ENCODE assay signal across 8 cellular contexts in genomic region chr19:35868172-35868822, GRCh38. TPM values are rescaled to one million over a fixed set of nuclear protein-coding genes. Genes with fewer than 3 reads are reported as not detected.
DNase-seq lines count a peak whose midpoint lies in the region; ATAC-seq, FAIRE-seq and TF ChIP-seq lines count a peak whose summit lies in the region.

APLP1 (plus strand) TSS chr19:35868574; CDS start chr19:35868637, 63 bp downstream.

- no peak for TF ChIP-seq CTCF in kidney (IDR thresholded peaks at IDR 0.05; ENCODE audit: borderline replicate concordance, extremely low read depth, insufficient read depth)

- H3K9me3 ChIP-seq in kidney (ENCODE audit: control insufficient read depth in 1 of 2, low read length in 2 of 2): no peaks in the 10 kb centered on the region

- H3K27ac ChIP-seq in kidney (ENCODE audit: low read depth in 2 of 2, low read length in 2 of 2): no peak within 1 kb of the TSS

- H3K36me3 Mint-ChIP-seq in central memory CD8-positive, alpha-beta T cell (ENCODE audit: insufficient read depth): no peaks in the 10 kb centered on the region

- H3K9ac ChIP-seq in kidney (ENCODE audit: low read length in 2 of 2): no peak within 1 kb of the TSS

- TF ChIP-seq POLR2A in GM12891 (IDR thresholded peaks at IDR 0.05; ENCODE audit: low read depth, low read length): no peak

- no peak within 1 kb of the TSS for H3K27ac Mint-ChIP-seq in central memory CD8-positive, alpha-beta T cell (ENCODE audit: low read depth)

- peaks cover 0 to 6% of the 10 kb centered on the region in 2 donors for H3K4me1 ChIP-seq in kidney (ENCODE audit: control insufficient read depth in 1 of 2, insufficient read depth in 1 of 2, low read depth in 1 of 2, low read length in 2 of 2)

- peaks cover 16% of the 10 kb centered on the region for H3K4me1 Mint-ChIP-seq in central memory CD8-positive, alpha-beta T cell

- no peaks in the 10 kb centered on the region for H3K36me3 ChIP-seq in kidney (ENCODE audit: control insufficient read depth in 1 of 2, insufficient read depth in 2 of 2, low read length in 2 of 2)

- DNase-seq in GM12891 (ENCODE audit: insufficient read length, low spot score) (no peak), NCI-H146 treated with DMSO at 0.1 percent for 48 hours (lab: John Stamatoyannopoulos, UW; ENCODE audit: unreplicated experiment) (peak; percentile 44), kidney (peak; percentile 87), mesenteric fat pad (ENCODE audit: low spot score) (no peak)
- peak; percentile 74 for DNase-seq in activated CD4-positive, CD25-positive, alpha-beta regulatory T cell treated with anti-CD3 and anti-CD28 coated beads, Interleukin-2, amount 50 U/mL, for 72 hours
- peak in 1 of 2 donors; percentile 32 for DNase-seq in central memory CD8-positive, alpha-beta T cell (ENCODE audit: low spot score in 2 of 2)
- DNase-seq in stimulated activated CD4-positive, alpha-beta T cell treated with anti-CD3 and anti-CD28 coated beads, Interleukin-2, amount 100 ng/mL, for 24 hours: peak; percentile 77 to 81

- intact Hi-C loops in kidney (cut with DNase I): no loop called here

- peak within 1 kb of the TSS; percentile 70 for H3K4me3 Mint-ChIP-seq in central memory CD8-positive, alpha-beta T cell

- H3K27me3 Mint-ChIP-seq in central memory CD8-positive, alpha-beta T cell: peaks cover 61% of the 10 kb centered on the region

- ATAC-seq in central memory CD8-positive, alpha-beta T cell (replicated peaks; ENCODE audit: extremely low read depth, poor library complexity, severe bottlenecking): peak; percentile 71
- ATAC-seq in GM18870 (IDR thresholded peaks at IDR 0.05; ENCODE audit: unreplicated experiment): no peak

- FAIRE-seq in GM12891 (lab: Jason Lieb, UNC) (peak; percentile 26), kidney (lab: Jason Lieb, UNC) (no peak)

- H3K4me3 ChIP-seq in kidney (ENCODE audit: low read length in 2 of 2): no peak within 1 kb of the TSS

- no peaks in the 10 kb centered on the region for H3K9me3 Mint-ChIP-seq in central memory CD8-positive, alpha-beta T cell

TF ChIP-seq in GM12891, 5 proteins besides CTCF, POLR2A, EP300 and RAD21:
- TF ChIP-seq TAF1 (IDR thresholded peaks at IDR 0.05; ENCODE audit: low read depth, low read length): no peak
- no peak for TF ChIP-seq POLR2AphosphoS5 (IDR thresholded peaks at IDR 0.05; ENCODE audit: low read depth, low read length)
- no peak for TF ChIP-seq SPI1 (IDR thresholded peaks at IDR 0.05; ENCODE audit: low read depth, low read length)
- TF ChIP-seq POU2F2 (IDR thresholded peaks at IDR 0.05; ENCODE audit: low read depth, low read length): no peak
- no peak for TF ChIP-seq PAX5 (IDR thresholded peaks at IDR 0.05; ENCODE audit: insufficient read depth, low read length, severe bottlenecking)
TF ChIP-seq in GM12891: peak in this region for 0.

RNA-seq across cellular contexts. Expression of gene APLP1, which starts in this region (rescaled TPM):
- polyA plus RNA-seq in GM12891 (2012; ENCODE audit: low read depth, missing spikeins): 1.1 TPM
- total RNA-seq in kidney (3.8 TPM), mesenteric fat pad (3.5 TPM)
- 13.6 TPM for polyA plus RNA-seq in kidney (ENCODE audit: insufficient read depth, low read depth, low replicate concordance)

Comparison
In these comparisons a context has a peak if more than half of its experiments do, and no peak if none do; other contexts are left out.
1. DNase-seq: peak in NCI-H146 treated with DMSO at 0.1 percent for 48 hours (single experiment), activated CD4-positive, CD25-positive, alpha-beta regulatory T cell treated with anti-CD3 and anti-CD28 coated beads, Interleukin-2, amount 50 U/mL, for 72 hours (single experiment), kidney (single experiment) and stimulated activated CD4-positive, alpha-beta T cell treated with anti-CD3 and anti-CD28 coated beads, Interleukin-2, amount 100 ng/mL, for 24 hours (2 of 2); none in GM12891 (single experiment) and mesenteric fat pad (single experiment).